Comparison of ENCODE assay signal across 28 cellular contexts in the genomic region with DNA sequence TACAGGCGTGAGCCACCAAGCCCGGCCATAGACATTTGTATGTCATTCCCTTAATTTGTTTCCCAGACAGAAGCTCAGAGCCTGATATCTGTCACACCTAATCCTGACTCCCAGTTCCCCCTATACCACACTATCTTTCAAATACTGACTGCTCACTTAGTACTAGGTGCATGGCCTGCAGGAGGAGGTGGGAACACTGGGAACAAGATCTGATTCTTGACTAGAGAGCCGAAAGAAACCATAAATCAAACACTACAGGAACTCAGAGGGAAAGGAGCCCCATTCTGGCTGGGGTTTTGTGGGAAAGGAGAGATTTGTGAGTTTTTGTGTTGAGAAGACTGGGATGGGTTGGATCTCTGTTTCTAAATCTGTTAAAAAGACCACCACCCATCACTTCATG. TPM values are rescaled to one million over a fixed set of nuclear protein-coding genes. Genes with fewer than 3 reads are reported as not detected.
DNase-seq lines count a peak whose midpoint lies in the region; ATAC-seq, FAIRE-seq and TF ChIP-seq lines count a peak whose summit lies in the region.
"Had no signal": no experiment of that assay in that cellular context is flagged by ENCODE, and none has a peak within 500 bp of the region (broad histone marks: within the 10 kb centered on the region; RNA-seq: fewer than 3 reads in every experiment).

No MANE protein-coding gene starts in this region.

- no peaks in the 10 kb centered on the region; a peak in 1 of 5 replicates for H3K27me3 ChIP-seq in HepG2 (ENCODE audit: control insufficient read depth in 1 of 2, insufficient read depth in 2 of 2, low read length in 2 of 2)
- no peaks in the 10 kb centered on the region for H3K27me3 ChIP-seq in right lobe of liver
- H3K27me3 ChIP-seq in neural progenitor cell, result no peaks in the 10 kb centered on the region
- H3K27me3 ChIP-seq: SJSA1 had no signal

- TF ChIP-seq EP300 in HepG2 (IDR thresholded peaks at IDR 0.05; ENCODE audit: low read depth in 2 of 2, low read length in 2 of 2), result no peak
- TF ChIP-seq EP300 in HepG2 (CRISPR knock-in tag; IDR thresholded peaks at IDR 0.05; ENCODE audit: borderline replicate concordance), result no peak

- H2AFZ ChIP-seq in HepG2 (ENCODE audit: low read length) (no peak overlapping the region), neural progenitor cell (replicated peaks) (no peak overlapping the region)

- H3K36me3 ChIP-seq in HepG2 (replicated peaks in 1 of 2; ENCODE audit: control insufficient read depth in 1 of 2, insufficient read depth in 2 of 2, low read length in 2 of 2) (peaks cover 44 to 59% of the 10 kb centered on the region in 2 experiments), right lobe of liver (peaks cover 0 to 60% (median 23%) of the 10 kb centered on the region in 4 donors), neural progenitor cell (no peaks in the 10 kb centered on the region)

- H3K9me3 ChIP-seq in HepG2 (ENCODE audit: low read length) (no peaks in the 10 kb centered on the region), right lobe of liver (no peaks in the 10 kb centered on the region), neural progenitor cell (ENCODE audit: low read depth) (no peaks in the 10 kb centered on the region)
- H3K9me3 ChIP-seq: SJSA1 had no signal

- DNase-seq in HepG2 (ENCODE audit: low spot score), result no peak
- DNase-seq in right lobe of liver, result no peak
- no peak for DNase-seq in chondrocyte (ENCODE audit: low spot score)
- no peak for DNase-seq in neural progenitor cell (ENCODE audit: low spot score)
- DNase-seq in mesenteric fat pad (ENCODE audit: low spot score), result no peak
- DNase-seq: activated CD4-positive, alpha-beta T cell treated with anti-CD3 and anti-CD28 coated beads for 36 hours; activated CD8-positive, alpha-beta memory T cell treated with anti-CD3 and anti-CD28 coated beads, Interleukin-2, amount 10 ng/mL, durations not matched to agents 7 days and 5 days; activated effector memory CD4-positive, alpha-beta T cell treated with Interleukin-2 at 50 U/mL for 16 hours; amygdala; CD4-positive, alpha-beta T cell; EL; HCEC 1CT; IMR-90; NCI-H2029 treated with DMSO at 0.1 percent for 48 hours; NCI-H2227 treated with DMSO at 0.1 percent for 48 hours; nucleus accumbens; stimulated activated CD4-positive, alpha-beta T cell treated with anti-CD3 and anti-CD28 coated beads, Interleukin-1b, Interleukin-23, amount 100 ng/mL, for 48 hours had no signal

- H3K9ac ChIP-seq in HepG2 (ENCODE audit: insufficient read depth, low read depth, low read length) (no peak overlapping the region), neural progenitor cell (no peak overlapping the region)

- peaks cover 16% of the 10 kb centered on the region for H4K20me1 ChIP-seq in HepG2 (ENCODE audit: insufficient read depth, low read length)
- peaks cover 40% of the 10 kb centered on the region for H4K20me1 ChIP-seq in neural progenitor cell (ENCODE audit: low read depth)

- CTCF ChIA-PET in HepG2 (lab: Yijun Ruan, JAX; ENCODE audit: low intra/inter-chr PET ratio, low total read pairs), result interaction anchor here (8.8 to 11.8 kb wide), 2 partner anchors 70 to 103 kb away, joined by 235 to 295 read pairs; a partner anchor contains a TSS

- H3K4me3 ChIP-seq in HepG2 (replicated peaks in 1 of 3; ENCODE audit: insufficient read depth in 1 of 3, low read depth in 2 of 3, low read length in 3 of 3), result no peak overlapping the region
- H3K4me3 ChIP-seq in right lobe of liver, result no peak overlapping the region
- no peak overlapping the region for H3K4me3 ChIP-seq in neural progenitor cell
- H3K4me3 ChIP-seq: SJSA1, skin epidermis had no signal

- ATAC-seq in HepG2, result no peak
- ATAC-seq in right lobe of liver, result no peak
- no peak for ATAC-seq in HG03571 (IDR thresholded peaks at IDR 0.05; ENCODE audit: unreplicated experiment)
- ATAC-seq in HG02885 (IDR thresholded peaks at IDR 0.05; ENCODE audit: poor library complexity, unreplicated experiment), result no peak
- ATAC-seq: activated CD4-positive, alpha-beta T cell treated with anti-CD3 and anti-CD28 coated beads for 36 hours; activated CD8-positive, alpha-beta memory T cell treated with anti-CD3 and anti-CD28 coated beads, Interleukin-2, amount 10 ng/mL, durations not matched to agents 7 days and 5 days had no signal

- TF ChIP-seq CTCF in HepG2 (CRISPR knock-in tag; IDR thresholded peaks at IDR 0.05) (no peak), right lobe of liver (IDR thresholded peaks at IDR 0.05) (no peak), chondrocyte (IDR thresholded peaks at IDR 0.05) (no peak), neural progenitor cell (IDR thresholded peaks at IDR 0.05) (no peak)

- H3K36me3 Mint-ChIP-seq in chondrocyte (ENCODE audit: low read depth) (peaks cover 22% of the 10 kb centered on the region), neural progenitor cell (peaks cover 13% of the 10 kb centered on the region)

- H3K79me2 ChIP-seq in HepG2 (ENCODE audit: insufficient read depth, low read length) (peaks cover 6% of the 10 kb centered on the region), neural progenitor cell (ENCODE audit: low read depth) (peaks cover 4% of the 10 kb centered on the region)

- BruUV-seq in HepG2 (replicated peaks; lab: Mats Ljungman, UMichigan), result no TSS peak

- no peak overlapping the region for H3K4me3 Mint-ChIP-seq in chondrocyte (ENCODE audit: unreplicated experiment)
- H3K4me3 Mint-ChIP-seq in neural progenitor cell, result peak overlapping the region; percentile 38
- H3K4me3 Mint-ChIP-seq: activated CD4-positive, alpha-beta T cell treated with anti-CD3 and anti-CD28 coated beads for 36 hours; activated CD8-positive, alpha-beta memory T cell treated with anti-CD3 and anti-CD28 coated beads, Interleukin-2, amount 10 ng/mL, durations not matched to agents 7 days and 5 days; T-helper 1 cell treated with Interleukin-12 subunit alpha and Interleukin-12 subunit beta and Interleukin-4 antibody, amounts not matched to agents 30 μg/mL and 1 μg/mL, for 36 hours had no signal

- no peak for FAIRE-seq in HepG2 (lab: Jason Lieb, UNC)
- FAIRE-seq: bronchial epithelial cell, endometrium, keratinocyte, RCC 7860, urothelium cell line had no signal

- 96% methylated on average over 3 of the region's 3 CpGs for WGBS in HepG2 (ENCODE audit: low lambda C conversion rate)
- 80% methylated on average over 3 of the region's 3 CpGs for WGBS in right lobe of liver (ENCODE audit: insufficient coverage, low coverage, low lambda C conversion rate, missing lambda C conversion rate)

- H3K9me3 Mint-ChIP-seq in chondrocyte (ENCODE audit: low read depth), result no peaks in the 10 kb centered on the region
- H3K9me3 Mint-ChIP-seq in neural progenitor cell, result no peaks in the 10 kb centered on the region
- H3K9me3 Mint-ChIP-seq: CD4-positive, alpha-beta T cell; T-helper 1 cell treated with Interleukin-12 subunit alpha and Interleukin-12 subunit beta and Interleukin-4 antibody, amounts not matched to agents 30 μg/mL and 1 μg/mL, for 36 hours had no signal

- peaks cover 27% of the 10 kb centered on the region for H3F3A ChIP-seq in neural progenitor cell (ENCODE audit: low read depth)

- H3K4me1 Mint-ChIP-seq in chondrocyte (ENCODE audit: low read depth) (peaks cover 40% of the 10 kb centered on the region), neural progenitor cell (peaks cover 15% of the 10 kb centered on the region)

- intact Hi-C loops in HepG2 (cut with micrococcal nuclease; ENCODE audit: unreplicated experiment) (loop anchor here (10.0 kb wide), 1 partner anchor 850 kb away; no protein-coding TSS in a partner anchor), right lobe of liver (cut with DNase I) (loop anchor here (5.0 kb wide), 2 partner anchors 67 to 102 kb away; a partner anchor contains a TSS)

- POLR2A ChIA-PET in HepG2 (lab: Yijun Ruan, JAX), result interaction anchor here (0.7 to 4.1 kb wide), 5 partner anchors 7 to 127 kb away, joined by 3 to 39 read pairs (median 22); a partner anchor contains a TSS

- no peak for TF ChIP-seq RAD21 in HepG2 (CRISPR knock-in tag; IDR thresholded peaks at IDR 0.05)

- H3K27me3 Mint-ChIP-seq in chondrocyte (ENCODE audit: low read depth) (no peaks in the 10 kb centered on the region), neural progenitor cell (ENCODE audit: insufficient read depth, low read depth) (peaks cover 9% of the 10 kb centered on the region)
- H3K27me3 Mint-ChIP-seq: activated CD4-positive, alpha-beta T cell treated with anti-CD3 and anti-CD28 coated beads for 36 hours; activated CD8-positive, alpha-beta memory T cell treated with anti-CD3 and anti-CD28 coated beads, Interleukin-2, amount 10 ng/mL, durations not matched to agents 7 days and 5 days; CD4-positive, alpha-beta T cell had no signal

- in situ Hi-C loops in HepG2 (cut with HindIII; ENCODE audit: extremely low pct_ligation_motif_present, low pct_unique_long_range_greater_than_20kb), result loop anchor here (5.0 to 10.0 kb wide), 3 partner anchors 67 to 190 kb away; a partner anchor contains a TSS

- H3K27ac Mint-ChIP-seq in chondrocyte (ENCODE audit: unreplicated experiment), result peak overlapping the region; percentile 29
- no peak overlapping the region for H3K27ac Mint-ChIP-seq in neural progenitor cell

- H3K4me2 ChIP-seq in HepG2 (ENCODE audit: low read depth, low read length) (no peak overlapping the region), neural progenitor cell (no peak overlapping the region)

- H3K27ac ChIP-seq in HepG2 (ENCODE audit: extremely low read length, insufficient read depth, low read length), result no peak overlapping the region
- no peak overlapping the region for H3K27ac ChIP-seq in right lobe of liver
- no peak overlapping the region for H3K27ac ChIP-seq in neural progenitor cell
- H3K27ac ChIP-seq: SJSA1 had no signal

- TF ChIP-seq POLR2A in HepG2 (IDR thresholded peaks at IDR 0.05; ENCODE audit: insufficient read depth in 1 of 2, low read depth in 2 of 2, low read length in 2 of 2) (no peak), right lobe of liver (IDR thresholded peaks at IDR 0.05) (no peak)

- H3K4me1 ChIP-seq in HepG2 (ENCODE audit: insufficient read depth, low read length), result peaks cover 23% of the 10 kb centered on the region
- peaks cover 0 to 22% (median 7%) of the 10 kb centered on the region in 4 donors for H3K4me1 ChIP-seq in right lobe of liver
- H3K4me1 ChIP-seq in neural progenitor cell, result no peaks in the 10 kb centered on the region

RNA-seq across cellular contexts. Expression of a gene that starts 4.9 kb away (rescaled TPM):
- total RNA-seq in HepG2 (2016; rRNA removed; fragmentation: Illumina TruSeq; extraction: Trizol) (72.2 and 75.7 TPM in 2 replicates), right lobe of liver (10 to 100 TPM; 19.6 to 24.9 (median 21.4) TPM), chondrocyte (44.4 to 53.8 TPM (median 53.7 TPM) in 3 replicates), neural progenitor cell (ENCODE audit: low replicate concordance) (20.4 and 34.7 TPM in 2 replicates), mesenteric fat pad (41.4 TPM)
- total RNA-seq in HepG2 (2016; cell fraction: cytosol; rRNA removed; fragmentation: Illumina TruSeq; extraction: Trizol; ENCODE audit: low read depth), result 10.2 and 10.7 TPM in 2 replicates
- 60.0 and 78.8 TPM in 2 replicates for total RNA-seq in HepG2 (2016; cell fraction: insoluble cytoplasmic fraction; rRNA removed; fragmentation: Illumina TruSeq; extraction: Trizol)
- 35.9 and 40.5 TPM in 2 replicates for total RNA-seq in HepG2 (2016; cell fraction: membrane; rRNA removed; fragmentation: Illumina TruSeq; extraction: Trizol)
- 62.0 and 78.7 TPM in 2 replicates for total RNA-seq in HepG2 (2016; cell fraction: nucleus; rRNA removed; fragmentation: Illumina TruSeq; extraction: Trizol)
- polyA plus RNA-seq in HepG2 (2011; rRNA removed), result 52.8 and 76.4 TPM in 2 replicates
- 36.1 and 40.8 TPM in 2 replicates for polyA plus RNA-seq in HepG2 (2011; cell fraction: cytosol; rRNA removed)
- 158 and 160 TPM in 2 replicates for polyA plus RNA-seq in HepG2 (2011; cell fraction: nucleus; rRNA removed)
- polyA plus RNA-seq in HepG2 (2012), result 82.6 and 83.5 TPM in 2 replicates
- polyA plus RNA-seq in HepG2 (2016; cell fraction: cytosol; fragmentation: Illumina TruSeq; extraction: Trizol; ENCODE audit: low read depth), result 4.7 and 5.4 TPM in 2 replicates
- polyA plus RNA-seq in HepG2 (2016; cell fraction: insoluble cytoplasmic fraction; fragmentation: Illumina TruSeq; extraction: Trizol; ENCODE audit: low read depth), result 37.4 and 41.5 TPM in 2 replicates
- polyA plus RNA-seq in HepG2 (2016; cell fraction: membrane; fragmentation: Illumina TruSeq; extraction: Trizol; ENCODE audit: low read depth), result 19.0 and 20.9 TPM in 2 replicates
- polyA plus RNA-seq in HepG2 (2016; cell fraction: nucleus; fragmentation: Illumina TruSeq; extraction: Trizol; ENCODE audit: insufficient read depth, low read depth), result 71.6 and 72.4 TPM in 2 replicates
- polyA minus RNA-seq in HepG2 (2011; rRNA and poly(A)+ RNA removed; ENCODE audit: low replicate concordance), result 29.4 and 108 TPM in 2 replicates
- 32.8 and 41.4 TPM in 2 replicates for polyA minus RNA-seq in HepG2 (2011; cell fraction: cytosol; rRNA and poly(A)+ RNA removed)
- 109 and 126 TPM in 2 replicates for polyA minus RNA-seq in HepG2 (2011; cell fraction: nucleus; rRNA and poly(A)+ RNA removed)

RNA-seq across cellular contexts. Expression of a gene that starts 5.2 kb away (rescaled TPM):
- total RNA-seq in HepG2 (2016; rRNA removed; fragmentation: Illumina TruSeq; extraction: Trizol) (0.45 and 0.66 TPM in 2 replicates), right lobe of liver (1 to 10 TPM in 4 of 6 experiments, under 1 TPM in 2; 0.74 to 1.8 (median 1.2) TPM), chondrocyte (5.2 to 6.1 TPM (median 5.5 TPM) in 3 replicates), neural progenitor cell (ENCODE audit: low replicate concordance) (0.25 TPM in 1 of 2 replicates, not detected in the other), mesenteric fat pad (5.0 TPM)
- total RNA-seq in HepG2 (2016; cell fraction: cytosol; rRNA removed; fragmentation: Illumina TruSeq; extraction: Trizol; ENCODE audit: low read depth), result 0.62 and 0.81 TPM in 2 replicates
- total RNA-seq in HepG2 (2016; cell fraction: insoluble cytoplasmic fraction; rRNA removed; fragmentation: Illumina TruSeq; extraction: Trizol), result 0.58 and 0.78 TPM in 2 replicates
- total RNA-seq in HepG2 (2016; cell fraction: membrane; rRNA removed; fragmentation: Illumina TruSeq; extraction: Trizol), result 1.3 TPM in 2 replicates
- total RNA-seq in HepG2 (2016; cell fraction: nucleus; rRNA removed; fragmentation: Illumina TruSeq; extraction: Trizol), result 0.47 and 0.60 TPM in 2 replicates
- polyA plus RNA-seq in HepG2 (2011; rRNA removed), result 0.74 and 0.98 TPM in 2 replicates
- 0.71 and 0.97 TPM in 2 replicates for polyA plus RNA-seq in HepG2 (2011; cell fraction: cytosol; rRNA removed)
- polyA plus RNA-seq in HepG2 (2011; cell fraction: nucleus; rRNA removed), result 1.3 and 1.8 TPM in 2 replicates
- 0.77 and 1.9 TPM in 2 replicates for polyA plus RNA-seq in HepG2 (2012)
- 0.70 and 0.86 TPM in 2 replicates for polyA plus RNA-seq in HepG2 (2016; cell fraction: cytosol; fragmentation: Illumina TruSeq; extraction: Trizol; ENCODE audit: low read depth)
- polyA plus RNA-seq in HepG2 (2016; cell fraction: insoluble cytoplasmic fraction; fragmentation: Illumina TruSeq; extraction: Trizol; ENCODE audit: low read depth), result 0.62 and 1.3 TPM in 2 replicates
- 1.4 TPM in 2 replicates for polyA plus RNA-seq in HepG2 (2016; cell fraction: membrane; fragmentation: Illumina TruSeq; extraction: Trizol; ENCODE audit: low read depth)
- 1.3 and 1.6 TPM in 2 replicates for polyA plus RNA-seq in HepG2 (2016; cell fraction: nucleus; fragmentation: Illumina TruSeq; extraction: Trizol; ENCODE audit: insufficient read depth, low read depth)
- polyA minus RNA-seq in HepG2 (2011; rRNA and poly(A)+ RNA removed; ENCODE audit: low replicate concordance), result 0.37 and 0.92 TPM in 2 replicates
- 0.30 and 0.35 TPM in 2 replicates for polyA minus RNA-seq in HepG2 (2011; cell fraction: cytosol; rRNA and poly(A)+ RNA removed)
- polyA minus RNA-seq in HepG2 (2011; cell fraction: nucleus; rRNA and poly(A)+ RNA removed), result 0.52 and 0.75 TPM in 2 replicates

RNA-seq across cellular contexts. Expression of a gene that starts 7.9 kb away (rescaled TPM):
- total RNA-seq in HepG2 (2016; rRNA removed; fragmentation: Illumina TruSeq; extraction: Trizol) (25.0 and 34.4 TPM in 2 replicates), right lobe of liver (10 to 100 TPM; 24.9 to 32.8 (median 28.3) TPM), chondrocyte (34.6 to 52.9 TPM (median 35.3 TPM) in 3 replicates), neural progenitor cell (ENCODE audit: low replicate concordance) (19.0 and 37.8 TPM in 2 replicates), mesenteric fat pad (50.1 TPM)
- 13.3 and 16.3 TPM in 2 replicates for total RNA-seq in HepG2 (2016; cell fraction: cytosol; rRNA removed; fragmentation: Illumina TruSeq; extraction: Trizol; ENCODE audit: low read depth)
- 19.5 and 33.3 TPM in 2 replicates for total RNA-seq in HepG2 (2016; cell fraction: insoluble cytoplasmic fraction; rRNA removed; fragmentation: Illumina TruSeq; extraction: Trizol)
- 24.0 and 26.0 TPM in 2 replicates for total RNA-seq in HepG2 (2016; cell fraction: membrane; rRNA removed; fragmentation: Illumina TruSeq; extraction: Trizol)
- 44.1 and 45.4 TPM in 2 replicates for total RNA-seq in HepG2 (2016; cell fraction: nucleus; rRNA removed; fragmentation: Illumina TruSeq; extraction: Trizol)
- 129 and 163 TPM in 2 replicates for polyA plus RNA-seq in HepG2 (2011; rRNA removed)
- 99.7 and 120 TPM in 2 replicates for polyA plus RNA-seq in HepG2 (2011; cell fraction: cytosol; rRNA removed)
- polyA plus RNA-seq in HepG2 (2011; cell fraction: nucleus; rRNA removed), result 808 and 816 TPM in 2 replicates
- 66.2 and 118 TPM in 2 replicates for polyA plus RNA-seq in HepG2 (2012)
- 50.3 and 55.8 TPM in 2 replicates for polyA plus RNA-seq in HepG2 (2016; cell fraction: cytosol; fragmentation: Illumina TruSeq; extraction: Trizol; ENCODE audit: low read depth)
- polyA plus RNA-seq in HepG2 (2016; cell fraction: insoluble cytoplasmic fraction; fragmentation: Illumina TruSeq; extraction: Trizol; ENCODE audit: low read depth), result 73.2 and 88.2 TPM in 2 replicates
- 64.6 and 72.1 TPM in 2 replicates for polyA plus RNA-seq in HepG2 (2016; cell fraction: membrane; fragmentation: Illumina TruSeq; extraction: Trizol; ENCODE audit: low read depth)
- polyA plus RNA-seq in HepG2 (2016; cell fraction: nucleus; fragmentation: Illumina TruSeq; extraction: Trizol; ENCODE audit: insufficient read depth, low read depth), result 164 and 186 TPM in 2 replicates
- polyA minus RNA-seq in HepG2 (2011; rRNA and poly(A)+ RNA removed; ENCODE audit: low replicate concordance), result 27.9 and 51.2 TPM in 2 replicates
- polyA minus RNA-seq in HepG2 (2011; cell fraction: cytosol; rRNA and poly(A)+ RNA removed), result 18.8 and 21.3 TPM in 2 replicates
- 95.4 and 110 TPM in 2 replicates for polyA minus RNA-seq in HepG2 (2011; cell fraction: nucleus; rRNA and poly(A)+ RNA removed)

RNA-seq across cellular contexts. Expression of a gene that starts 35.9 kb away (rescaled TPM):
- total RNA-seq in HepG2 (2016; rRNA removed; fragmentation: Illumina TruSeq; extraction: Trizol), result 1.1 and 1.3 TPM in 2 replicates
- 0.09 and 0.10 TPM in 2 replicates for total RNA-seq in HepG2 (2016; cell fraction: cytosol; rRNA removed; fragmentation: Illumina TruSeq; extraction: Trizol; ENCODE audit: low read depth)
- 0.91 and 1.1 TPM in 2 replicates for total RNA-seq in HepG2 (2016; cell fraction: insoluble cytoplasmic fraction; rRNA removed; fragmentation: Illumina TruSeq; extraction: Trizol)
- 0.24 and 0.34 TPM in 2 replicates for total RNA-seq in HepG2 (2016; cell fraction: membrane; rRNA removed; fragmentation: Illumina TruSeq; extraction: Trizol)
- 1.0 and 1.4 TPM in 2 replicates for total RNA-seq in HepG2 (2016; cell fraction: nucleus; rRNA removed; fragmentation: Illumina TruSeq; extraction: Trizol)
- polyA plus RNA-seq in HepG2 (2011; rRNA removed), result 0.63 and 0.95 TPM in 2 replicates
- polyA plus RNA-seq in HepG2 (2011; cell fraction: cytosol; rRNA removed), result 0.39 and 0.44 TPM in 2 replicates
- 2.0 and 2.1 TPM in 2 replicates for polyA plus RNA-seq in HepG2 (2011; cell fraction: nucleus; rRNA removed)
- polyA plus RNA-seq in HepG2 (2012), result 1.8 and 5.9 TPM in 2 replicates
- polyA plus RNA-seq in HepG2 (2016; cell fraction: cytosol; fragmentation: Illumina TruSeq; extraction: Trizol; ENCODE audit: low read depth), result 0.07 and 0.08 TPM in 2 replicates
- 0.72 and 0.83 TPM in 2 replicates for polyA plus RNA-seq in HepG2 (2016; cell fraction: insoluble cytoplasmic fraction; fragmentation: Illumina TruSeq; extraction: Trizol; ENCODE audit: low read depth)
- 0.13 and 0.14 TPM in 2 replicates for polyA plus RNA-seq in HepG2 (2016; cell fraction: membrane; fragmentation: Illumina TruSeq; extraction: Trizol; ENCODE audit: low read depth)
- polyA plus RNA-seq in HepG2 (2016; cell fraction: nucleus; fragmentation: Illumina TruSeq; extraction: Trizol; ENCODE audit: insufficient read depth, low read depth), result 1.2 and 1.5 TPM in 2 replicates
- polyA minus RNA-seq in HepG2 (2011; rRNA and poly(A)+ RNA removed; ENCODE audit: low replicate concordance), result 2.4 TPM in 1 of 2 replicates, not detected in the other
- polyA minus RNA-seq in HepG2 (2011; cell fraction: cytosol; rRNA and poly(A)+ RNA removed), result 1.4 and 1.5 TPM in 2 replicates
- polyA minus RNA-seq in HepG2 (2011; cell fraction: nucleus; rRNA and poly(A)+ RNA removed), result 1.7 and 1.9 TPM in 2 replicates
- total RNA-seq in right lobe of liver, result 1 to 10 TPM; 1.8 to 6.1 (median 2.7) TPM
- total RNA-seq in chondrocyte, result 20.0 to 32.1 TPM (median 21.0 TPM) in 3 replicates
- total RNA-seq in neural progenitor cell (ENCODE audit: low replicate concordance), result 15.5 and 34.3 TPM in 2 replicates
- 11.7 TPM for total RNA-seq in mesenteric fat pad
- total RNA-seq: M059J had no signal
